20 cellular contexts compared by ENCODE assay signal in the genomic region with DNA sequence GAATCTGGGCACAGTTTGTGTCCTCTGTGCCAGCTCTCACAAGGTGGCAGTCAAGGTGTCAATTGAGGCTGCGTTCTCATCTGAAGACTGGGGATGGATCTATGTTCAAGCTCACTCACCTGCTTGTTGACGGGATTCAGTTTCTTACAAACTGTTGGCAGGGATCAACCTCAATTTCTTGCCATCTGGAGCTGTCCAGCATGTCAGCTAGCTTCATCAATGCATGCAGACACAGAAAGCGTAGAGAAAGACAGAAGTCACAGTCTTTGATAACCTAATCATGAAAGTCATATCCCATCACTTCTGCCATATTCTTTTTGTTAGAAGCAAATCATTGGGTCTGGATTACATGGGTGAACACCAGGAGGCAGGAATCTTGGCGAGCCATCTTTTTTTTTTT.
"Had no signal": no experiment of that assay in that cellular context is flagged by ENCODE, and none has a peak within 500 bp of the region (broad histone marks: within the 10 kb centered on the region; RNA-seq: fewer than 3 reads in every experiment).

No MANE protein-coding gene starts in this region.

- H3K9me3 ChIP-seq: body of pancreas, thyroid gland, upper lobe of right lung had no signal

- H3K27me3 ChIP-seq: body of pancreas, thyroid gland, upper lobe of right lung had no signal

- H3K4me1 ChIP-seq: body of pancreas, upper lobe of right lung had no signal

- H3K27ac ChIP-seq: body of pancreas, parathyroid adenoma, thyroid gland, upper lobe of right lung had no signal

- H3K9ac ChIP-seq: parathyroid adenoma had no signal

- H3K4me3 ChIP-seq: body of pancreas, thyroid gland, upper lobe of right lung had no signal

- DNase-seq: activated CD4-positive, alpha-beta T cell treated with anti-CD3 and anti-CD28 coated beads for 1 hour; activated CD4-positive, alpha-beta T cell treated with anti-CD3 and anti-CD28 coated beads, Interleukin-2, amount 50 U/mL, for 4 hours; activated CD8-positive, alpha-beta memory T cell treated with anti-CD3 and anti-CD28 coated beads for 24 hours; activated CD8-positive, alpha-beta memory T cell treated with anti-CD3 and anti-CD28 coated beads, Interleukin-2, amount 50 U/mL, for 4 hours; activated naive CD4-positive, alpha-beta T cell treated with anti-CD3 and anti-CD28 coated beads, Interleukin-2, amount 10 ng/mL, durations not matched to agents 7 days and 5 days; activated T-cell treated with anti-CD3 and anti-CD28 coated beads, Interleukin-2, amount 50 U/mL, for 4 hours; anterior cingulate cortex; body of pancreas; foreskin fibroblast; immature natural killer cell; left ventricle myocardium superior; right cardiac atrium; stimulated activated CD4-positive, alpha-beta T cell treated with anti-CD3 and anti-CD28 coated beads, Interleukin-12 subunit alpha, Interleukin-12 subunit beta, amount 100 ng/mL, for 4 hours; stimulated activated CD4-positive, alpha-beta T cell treated with anti-CD3 and anti-CD28 coated beads, Interleukin-4, amount 100 ng/mL, for 4 hours; substantia nigra; T-helper 9 cell; thyroid gland; upper lobe of right lung had no signal

- H3K36me3 ChIP-seq: thyroid gland, upper lobe of right lung had no signal

- ATAC-seq: activated T-cell treated with anti-CD3 and anti-CD28 coated beads, Interleukin-2, amount 50 U/mL, for 4 hours; body of pancreas; left ventricle myocardium superior; natural killer cell treated with Interleukin-12 subunit alpha and Interleukin-12 subunit beta and Interleukin-15 and Interleukin-18, amount 100 ng/mL, for 72 hours; right cardiac atrium; upper lobe of right lung had no signal

- H3K79me2 ChIP-seq: parathyroid adenoma had no signal
